In the genomic region with DNA sequence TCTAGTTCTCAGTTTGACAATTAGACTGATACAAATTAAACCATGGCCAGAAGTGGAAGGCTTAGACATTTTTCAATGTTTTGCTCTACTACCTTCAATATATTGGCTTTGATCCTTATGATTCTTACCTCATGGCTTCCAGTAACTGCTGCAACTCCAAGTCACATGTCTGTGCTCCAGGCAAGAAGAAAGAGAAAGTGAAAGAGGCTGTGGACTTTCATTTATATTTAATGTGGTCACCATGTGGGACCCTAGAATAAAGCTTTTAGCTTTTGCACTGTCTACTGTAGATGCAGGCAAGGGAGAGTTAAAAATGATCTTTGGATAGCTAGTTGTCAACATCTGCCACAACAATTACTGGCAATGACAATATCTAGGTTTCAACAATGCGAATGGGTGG, we compare ENCODE assay signal across 1 cellular context.
TF ChIP-seq lines count a peak whose summit lies in the region.

No MANE protein-coding gene starts in this region.

TF ChIP-seq in GM23338, 12 proteins besides CTCF, POLR2A, EP300 and RAD21 (continued from another document):
- no peak for TF ChIP-seq JUNB (IDR thresholded peaks at IDR 0.05; ENCODE audit: unreplicated experiment)
